1 cellular context compared by ENCODE assay signal in genomic region chr21:42558846-42559245, GRCh38.
TF ChIP-seq lines count a peak whose summit lies in the region.

No MANE protein-coding gene starts in this region.

TF ChIP-seq in WTC11, 78 proteins besides CTCF, POLR2A, EP300 and RAD21:
- no peak for TF ChIP-seq ZNF281 (CRISPR knock-in tag; IDR thresholded peaks at IDR 0.05)
- TF ChIP-seq PRDM15 (CRISPR knock-in tag; IDR thresholded peaks at IDR 0.05), result no peak
- no peak for TF ChIP-seq NFE2L1 (CRISPR knock-in tag; IDR thresholded peaks at IDR 0.05)
- TF ChIP-seq, protein P1, sequence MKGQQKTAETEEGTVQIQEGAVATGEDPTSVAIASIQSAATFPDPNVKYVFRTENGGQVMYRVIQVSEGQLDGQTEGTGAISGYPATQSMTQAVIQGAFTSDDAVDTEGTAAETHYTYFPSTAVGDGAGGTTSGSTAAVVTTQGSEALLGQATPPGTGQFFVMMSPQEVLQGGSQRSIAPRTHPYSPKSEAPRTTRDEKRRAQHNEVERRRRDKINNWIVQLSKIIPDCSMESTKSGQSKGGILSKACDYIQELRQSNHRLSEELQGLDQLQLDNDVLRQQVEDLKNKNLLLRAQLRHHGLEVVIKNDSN (CRISPR knock-in tag; IDR thresholded peaks at IDR 0.05), result no peak
- TF ChIP-seq ZNF396 (CRISPR knock-in tag; IDR thresholded peaks at IDR 0.05; ENCODE audit: borderline replicate concordance), result no peak
- no peak for TF ChIP-seq FOXK1 (CRISPR knock-in tag; IDR thresholded peaks at IDR 0.05)
- TF ChIP-seq, protein P2, sequence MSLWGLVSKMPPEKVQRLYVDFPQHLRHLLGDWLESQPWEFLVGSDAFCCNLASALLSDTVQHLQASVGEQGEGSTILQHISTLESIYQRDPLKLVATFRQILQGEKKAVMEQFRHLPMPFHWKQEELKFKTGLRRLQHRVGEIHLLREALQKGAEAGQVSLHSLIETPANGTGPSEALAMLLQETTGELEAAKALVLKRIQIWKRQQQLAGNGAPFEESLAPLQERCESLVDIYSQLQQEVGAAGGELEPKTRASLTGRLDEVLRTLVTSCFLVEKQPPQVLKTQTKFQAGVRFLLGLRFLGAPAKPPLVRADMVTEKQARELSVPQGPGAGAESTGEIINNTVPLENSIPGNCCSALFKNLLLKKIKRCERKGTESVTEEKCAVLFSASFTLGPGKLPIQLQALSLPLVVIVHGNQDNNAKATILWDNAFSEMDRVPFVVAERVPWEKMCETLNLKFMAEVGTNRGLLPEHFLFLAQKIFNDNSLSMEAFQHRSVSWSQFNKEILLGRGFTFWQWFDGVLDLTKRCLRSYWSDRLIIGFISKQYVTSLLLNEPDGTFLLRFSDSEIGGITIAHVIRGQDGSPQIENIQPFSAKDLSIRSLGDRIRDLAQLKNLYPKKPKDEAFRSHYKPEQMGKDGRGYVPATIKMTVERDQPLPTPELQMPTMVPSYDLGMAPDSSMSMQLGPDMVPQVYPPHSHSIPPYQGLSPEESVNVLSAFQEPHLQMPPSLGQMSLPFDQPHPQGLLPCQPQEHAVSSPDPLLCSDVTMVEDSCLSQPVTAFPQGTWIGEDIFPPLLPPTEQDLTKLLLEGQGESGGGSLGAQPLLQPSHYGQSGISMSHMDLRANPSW (CRISPR knock-in tag; conservative IDR thresholded peaks at IDR 0.05; ENCODE audit: low read depth), result no peak
- no peak for TF ChIP-seq TCF7 (CRISPR knock-in tag; IDR thresholded peaks at IDR 0.05; ENCODE audit: low read depth)
- no peak for TF ChIP-seq ETV6 (CRISPR knock-in tag; IDR thresholded peaks at IDR 0.05)
- TF ChIP-seq PREB (CRISPR knock-in tag; IDR thresholded peaks at IDR 0.05; ENCODE audit: borderline replicate concordance), result no peak
- TF ChIP-seq JAZF1 (CRISPR knock-in tag; IDR thresholded peaks at IDR 0.05), result no peak
- TF ChIP-seq ELF4 (CRISPR knock-in tag; IDR thresholded peaks at IDR 0.05; ENCODE audit: low read depth), result no peak
- no peak for TF ChIP-seq PRRX2 (CRISPR knock-in tag; IDR thresholded peaks at IDR 0.05)
